ENCODE assay signal across 18 cellular contexts in the genomic region with DNA sequence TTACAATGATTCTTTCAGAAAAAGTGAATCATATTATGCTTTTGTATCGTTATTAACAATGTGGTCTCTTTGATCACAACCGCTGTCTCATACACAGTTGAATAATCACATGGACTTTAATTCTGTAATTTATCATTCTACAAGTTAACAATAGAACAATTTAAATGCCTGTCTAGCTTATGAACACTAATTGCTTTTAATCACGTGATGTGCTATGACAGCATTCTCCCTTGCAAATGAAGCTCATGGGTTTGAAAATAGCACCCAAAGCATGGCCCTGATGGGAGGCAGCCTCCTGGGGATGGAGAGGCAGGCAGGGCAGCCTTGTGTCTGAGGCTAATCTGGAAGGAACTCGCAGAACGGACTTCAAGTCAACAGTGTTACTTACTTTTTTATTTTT.
DNase-seq lines count a peak whose midpoint lies in the region; ATAC-seq and TF ChIP-seq lines count a peak whose summit lies in the region.
"Had no signal": no experiment of that assay in that cellular context is flagged by ENCODE, and none has a peak within 500 bp of the region (broad histone marks: within the 10 kb centered on the region; RNA-seq: fewer than 3 reads in every experiment).

No MANE protein-coding gene starts in this region.

- peaks cover 0 to 16% (median 13%) of the 10 kb centered on the region in 10 experiments; a peak in 10 of 20 replicates for H3K4me1 ChIP-seq in BLaER1 treated with 17β-estradiol and CSF1 and Interleukin-3, amounts not matched to agents 10 nM and 100 nM
- H3K4me1 ChIP-seq: HAP-1, SJSA1 had no signal

- H4K20me1 ChIP-seq in BLaER1 treated with 17β-estradiol and CSF1 and Interleukin-3, amounts not matched to agents 10 nM and 100 nM, result no peaks in the 10 kb centered on the region

- no peak for ATAC-seq in GM18520 (IDR thresholded peaks at IDR 0.05; ENCODE audit: unreplicated experiment)

- peaks cover 19% of the 10 kb centered on the region for H3K4me1 Mint-ChIP-seq in type B pancreatic cell (ENCODE audit: unreplicated experiment)

- no peak overlapping the region for H3K4me3 ChIP-seq in BLaER1 treated with 17β-estradiol and CSF1 and Interleukin-3, amounts not matched to agents 10 nM and 100 nM
- H3K4me3 ChIP-seq: HAP-1, SJSA1 had no signal

- no peaks in the 10 kb centered on the region for H3K9me3 Mint-ChIP-seq in type B pancreatic cell

- peaks cover 8% of the 10 kb centered on the region for H3K27me3 Mint-ChIP-seq in type B pancreatic cell

- TF ChIP-seq CTCF in type B pancreatic cell (conservative IDR thresholded peaks at IDR 0.05), result no peak

- H3K4me3 Mint-ChIP-seq in type B pancreatic cell, result no peak overlapping the region

- H3K9me3 ChIP-seq in BLaER1 treated with 17β-estradiol and CSF1 and Interleukin-3, amounts not matched to agents 10 nM and 100 nM (replicated peaks in 1 of 11), result no peaks in the 10 kb centered on the region
- H3K9me3 ChIP-seq: HAP-1, SJSA1 had no signal

- H3K27ac Mint-ChIP-seq in type B pancreatic cell, result peak overlapping the region; percentile 19

- no peaks in the 10 kb centered on the region for H3K36me3 ChIP-seq in BLaER1 treated with 17β-estradiol and CSF1 and Interleukin-3, amounts not matched to agents 10 nM and 100 nM
- H3K36me3 ChIP-seq: HAP-1, SJSA1 had no signal

- H3K9ac ChIP-seq in BLaER1 treated with 17β-estradiol and CSF1 and Interleukin-3, amounts not matched to agents 10 nM and 100 nM, result no peak overlapping the region

- no peaks in the 10 kb centered on the region for H3K27me3 ChIP-seq in BLaER1 treated with 17β-estradiol and CSF1 and Interleukin-3, amounts not matched to agents 10 nM and 100 nM
- H3K27me3 ChIP-seq: SJSA1 had no signal

- no peaks in the 10 kb centered on the region for H3K36me3 Mint-ChIP-seq in type B pancreatic cell

- no peak overlapping the region for H3K27ac ChIP-seq in BLaER1 treated with 17β-estradiol and CSF1 and Interleukin-3, amounts not matched to agents 10 nM and 100 nM
- H3K27ac ChIP-seq: SJSA1 had no signal

- peak overlapping the region in 7 of 11 experiments; percentile 17 to 39 (median 31); a peak in 11 of 22 replicates for H3K4me2 ChIP-seq in BLaER1 treated with 17β-estradiol and CSF1 and Interleukin-3, amounts not matched to agents 10 nM and 100 nM

- DNase-seq in astrocyte of the hippocampus (ENCODE audit: low read depth, low spot score), result peak; percentile 1
- DNase-seq in globus pallidus (ENCODE audit: low spot score), result peak; percentile 19
- no peak for DNase-seq in type B pancreatic cell (ENCODE audit: extremely low spot score, unreplicated experiment)
- DNase-seq in islet precursor cell, result no peak
- no peak for DNase-seq in germinal center (ENCODE audit: low spot score)
- no peak for DNase-seq in GM03348 (ENCODE audit: low spot score)
- DNase-seq: AML-193, EL, GF-D8, NCI-H1417, NCI-H1694 treated with DMSO at 0.1 percent for 48 hours, NCI-H446, NCI-H526 treated with DMSO at 0.1 percent for 48 hours, OCI-M1 had no signal

Comparison
In these comparisons a context has a peak if more than half of its experiments do, and no peak if none do; other contexts are left out.
1. DNase-seq: peak in astrocyte of the hippocampus (single experiment) and globus pallidus (single experiment); none in type B pancreatic cell (single experiment), islet precursor cell (single experiment), germinal center (single experiment) and GM03348 (single experiment).